In the genomic region with DNA sequence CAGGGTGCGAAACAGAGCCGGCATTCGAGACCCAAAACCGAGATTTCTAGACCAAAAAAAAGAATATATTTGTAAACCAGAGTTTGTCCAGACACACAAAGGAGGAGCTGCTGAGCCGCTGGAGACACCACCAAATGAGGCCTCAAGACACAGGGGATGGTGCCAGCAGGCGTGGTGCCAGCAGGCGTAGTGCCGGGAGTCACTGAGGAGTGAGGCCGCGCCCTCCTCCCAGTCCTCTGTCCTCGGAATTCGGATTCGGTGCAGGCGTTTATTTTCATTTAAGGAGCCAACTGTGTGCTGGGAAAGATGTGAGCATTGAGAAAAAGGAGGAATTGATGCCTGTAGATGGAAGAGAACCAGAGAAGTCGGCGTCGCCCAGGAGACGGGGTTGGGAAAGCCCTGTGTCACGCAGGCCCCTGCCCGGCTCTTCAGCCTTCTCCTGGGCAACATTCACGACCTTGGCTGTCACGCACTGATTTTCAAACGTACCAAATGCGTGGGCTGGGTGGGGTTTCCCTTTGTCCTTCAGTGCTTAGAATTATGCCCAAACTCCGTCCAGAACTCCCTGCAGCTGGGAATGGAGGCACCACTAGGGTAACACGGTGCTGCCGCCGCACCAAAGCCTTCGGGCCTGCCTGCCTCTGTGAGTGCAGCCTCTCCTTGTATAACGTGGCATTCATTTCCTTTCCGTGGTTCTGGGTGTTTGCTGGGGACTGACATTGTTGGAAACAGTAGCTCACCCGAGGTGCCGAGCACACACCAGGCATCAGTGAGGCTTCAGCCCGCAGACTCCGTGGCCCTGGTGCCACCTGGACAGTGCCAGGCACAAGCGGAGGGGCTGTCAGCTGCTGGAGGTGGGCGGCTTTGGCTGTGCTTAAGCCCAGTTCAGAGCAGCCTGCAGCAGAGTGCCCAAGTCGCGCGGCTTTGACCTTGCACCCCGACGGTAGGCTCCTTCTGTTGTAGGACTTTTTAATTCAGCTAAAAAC, we compare ENCODE assay signal across 11 cellular contexts. TPM values are rescaled to one million over a fixed set of nuclear protein-coding genes. Genes with fewer than 3 reads are reported as not detected.
DNase-seq lines count a peak whose midpoint lies in the region; ATAC-seq lines count a peak whose summit lies in the region.
"Had no signal": no experiment of that assay in that cellular context is flagged by ENCODE, and none has a peak within 500 bp of the region (broad histone marks: within the 10 kb centered on the region; RNA-seq: fewer than 3 reads in every experiment).

No MANE protein-coding gene starts in this region.

- H2AFZ ChIP-seq in GM23248 = 0 out of 2 replicates have a peak overlapping the region, but pooled peaks have one; percentile 10

- H3K27ac ChIP-seq in GM23248 = peak overlapping the region; percentile 64
- H3K27ac ChIP-seq in layer of hippocampus (ENCODE audit: low read depth, low read length) = peak overlapping the region; percentile 75

- no peak for ATAC-seq in HG03439 (IDR thresholded peaks at IDR 0.05; ENCODE audit: unreplicated experiment)
- ATAC-seq: naive thymus-derived CD8-positive, alpha-beta T cell had no signal

- WGBS in GM23248 (ENCODE audit: low coverage in 1 of 2, low lambda C conversion rate in 2 of 2, missing lambda C conversion rate in 2 of 2), 2 experiments = 31 to 35% methylated on average over 42 of the region's 42 CpGs

- H3K4me1 ChIP-seq in GM23248 (ENCODE audit: insufficient read depth) = peaks cover 14% of the 10 kb centered on the region

- 0 out of 2 replicates have a peak, but pooled peaks cover 5% of the 10 kb centered on the region for H3F3A ChIP-seq in GM23248 (ENCODE audit: insufficient read depth)

- no peaks in the 10 kb centered on the region for H3K9me2 ChIP-seq in GM23248 (ENCODE audit: insufficient read depth)

- H3K9me3 ChIP-seq in GM23248 (ENCODE audit: low read depth) = no peaks in the 10 kb centered on the region

- 0 out of 2 replicates have a peak overlapping the region, but pooled peaks have one; percentile 23 for H3K4me3 ChIP-seq in GM23248

- H3K36me3 ChIP-seq in GM23248 (ENCODE audit: low read depth) = peaks cover 2% of the 10 kb centered on the region; the same call in 1 of the 2 replicates

- peak overlapping the region; percentile 52 for H3K4me2 ChIP-seq in GM23248 (ENCODE audit: unreplicated experiment)

- H3K27me3 ChIP-seq in GM23248 (replicated peaks; ENCODE audit: insufficient read depth) (no peaks in the 10 kb centered on the region), layer of hippocampus (ENCODE audit: control insufficient read depth, insufficient read depth, low read length) (no peaks in the 10 kb centered on the region)

- H4K20me1 ChIP-seq in GM23248 (ENCODE audit: insufficient read depth) = no peaks in the 10 kb centered on the region

- peak overlapping the region; percentile 57 for H3K9ac ChIP-seq in GM23248

- DNase-seq in GM23248 (peak; percentile 89), cerebellum (ENCODE audit: low spot score) (peak; percentile 86), stromal cell of bone marrow (ENCODE audit: low read depth) (peak; percentile 75), OCI-M1 (lab: John Stamatoyannopoulos, UW) (no peak)
- no peak for DNase-seq in stimulated activated CD4-positive, alpha-beta T cell treated with anti-CD3 and anti-CD28 coated beads, Interleukin-4, amount 100 ng/mL, for 4 hours
- no peak for DNase-seq in stimulated activated CD4-positive, alpha-beta T cell treated with anti-CD3 and anti-CD28 coated beads, Interleukin-12 subunit alpha, Interleukin-12 subunit beta, amount 100 ng/mL, for 4 hours
- DNase-seq: activated effector memory CD4-positive, alpha-beta T cell treated with Interleukin-2 at 50 U/mL for 16 hours; RPMI8226 had no signal

- H3K79me2 ChIP-seq in GM23248 (ENCODE audit: insufficient read depth) = no peaks in the 10 kb centered on the region

- in situ Hi-C loops in GM23248 (cut with MboI) = no loop called here

RNA-seq across cellular contexts. Expression of gene CHMP6, which starts 49.0 kb away (rescaled TPM):
- total RNA-seq in GM23248 (2014; rRNA removed; shearing (Covaris generic)) = 8.2 and 14.1 TPM in 2 replicates
- 34.0 and 37.1 TPM in 2 replicates for polyA plus RNA-seq in GM23248 (2016; fragmentation: Nextera tagmentation; extraction: Ambion mirVana)
- 13.7 TPM for total RNA-seq in cerebellum

Comparison
In these comparisons a context has a peak if more than half of its experiments do, and no peak if none do; other contexts are left out.
1. DNase-seq: peak in GM23248 (single experiment), cerebellum (single experiment) and stromal cell of bone marrow (single experiment); none in stimulated activated CD4-positive, alpha-beta T cell treated with anti-CD3 and anti-CD28 coated beads, Interleukin-4, amount 100 ng/mL, for 4 hours (0 of 2), OCI-M1 (single experiment) and stimulated activated CD4-positive, alpha-beta T cell treated with anti-CD3 and anti-CD28 coated beads, Interleukin-12 subunit alpha, Interleukin-12 subunit beta, amount 100 ng/mL, for 4 hours (single experiment).